In the genomic region with DNA sequence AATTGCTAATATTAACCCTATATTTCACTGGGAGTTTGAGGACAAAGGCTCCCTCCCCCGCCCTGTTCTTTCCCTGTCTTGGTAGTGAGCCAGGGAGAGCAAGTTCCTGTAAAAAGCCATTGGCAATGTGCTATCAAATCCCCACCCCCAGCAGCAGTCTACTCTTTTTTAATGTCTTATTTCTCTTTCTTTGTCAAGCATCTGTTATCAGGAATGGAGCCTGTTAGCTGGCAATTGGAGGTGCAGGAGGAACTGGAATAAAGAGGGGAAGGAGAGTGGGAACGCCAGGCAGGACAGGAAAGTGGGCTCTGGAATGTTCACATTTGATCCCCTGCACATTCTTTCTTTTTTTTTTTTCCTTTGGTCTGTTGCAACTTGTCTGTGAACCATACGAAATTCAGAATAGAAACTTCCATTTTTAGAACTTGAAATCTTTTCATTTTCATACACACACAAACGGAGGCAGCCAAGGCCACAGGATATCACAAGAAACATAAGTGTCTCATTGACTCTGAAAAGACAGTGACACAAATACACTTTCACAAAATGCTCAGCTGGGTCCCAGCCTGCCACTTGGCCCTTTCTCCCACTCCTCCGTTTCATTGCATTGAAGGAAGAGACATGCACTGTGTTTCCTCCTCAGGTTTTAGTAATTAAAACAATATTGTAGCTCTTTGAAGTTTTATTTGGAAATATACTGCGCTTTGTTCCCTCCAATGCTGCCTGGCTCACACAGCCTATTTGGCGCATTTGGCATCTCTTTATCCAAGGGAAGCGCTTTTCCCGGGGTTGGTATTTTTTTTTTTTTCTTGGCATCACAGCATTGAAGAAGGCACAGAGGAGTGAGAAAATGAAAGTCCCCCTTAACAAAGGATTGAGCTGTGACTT, we compare ENCODE assay signal across 8 cellular contexts.
DNase-seq lines count a peak whose midpoint lies in the region; ATAC-seq and TF ChIP-seq lines count a peak whose summit lies in the region.

No MANE protein-coding gene starts in this region.

- CTCF ChIA-PET in activated B cell treated with CpG ODN at 0.5 μM for 24 hours (lab: Charles Lee), result interaction anchor here (1.2 kb wide), 1 partner anchor 13 kb away, joined by 3 read pairs; no protein-coding TSS in a partner anchor

- TF ChIP-seq POLR2A in testis (IDR thresholded peaks at IDR 0.05) (no peak), spleen (IDR thresholded peaks at IDR 0.05) (no peak)

- H3K4me3 Mint-ChIP-seq in activated B cell treated with CpG ODN at 0.5 μM for 24 hours, result peak overlapping the region; percentile 29

- H3K9me3 Mint-ChIP-seq in activated B cell treated with CpG ODN at 0.5 μM for 24 hours, result no peaks in the 10 kb centered on the region

- H3K27me3 ChIP-seq in BE2C (no peaks in the 10 kb centered on the region), iPS-20b (ENCODE audit: insufficient read depth, low read length) (no peaks in the 10 kb centered on the region), testis (no peaks in the 10 kb centered on the region), spleen (replicated peaks in 1 of 7) (no peaks in the 10 kb centered on the region)

- POLR2A ChIA-PET in activated B cell treated with CpG ODN at 0.5 μM for 24 hours (lab: Charles Lee), result interaction anchor here (0.7 to 0.9 kb wide), 4 partner anchors 663 to 704 kb away, joined by 3 to 5 read pairs (median 4); no protein-coding TSS in a partner anchor

- peak overlapping the region; percentile 45; the same call in 1 of the 2 replicates for H3K9ac ChIP-seq in iPS-20b (ENCODE audit: low read depth, low read length)

- H3K27ac ChIP-seq in iPS-20b (ENCODE audit: low read length) (no peak overlapping the region), testis (peak overlapping the region; percentile 39 to 60), spleen (peak overlapping the region in 3 of 8 donors; percentile 0 to 35 (median 16))

- whole genome bisulfite sequencing in testis, 2 donors, result 10% methylated on average over 9 of the region's 9 CpGs
- WGBS in spleen, 5 donors, result 34 to 52% (median 45%) methylated on average over 9 of the region's 9 CpGs

- ATAC-seq in GM19467 (IDR thresholded peaks at IDR 0.05; ENCODE audit: unreplicated experiment) (peak; percentile 58), HG03469 (IDR thresholded peaks at IDR 0.05; ENCODE audit: unreplicated experiment) (peak; percentile 33), activated B cell treated with CpG ODN at 0.5 μM for 24 hours (ENCODE audit: low read depth) (no peak)

- H3K9me3 ChIP-seq in BE2C (no peaks in the 10 kb centered on the region), iPS-20b (ENCODE audit: insufficient read depth, low read depth, low read length) (no peaks in the 10 kb centered on the region), testis (no peaks in the 10 kb centered on the region), spleen (peaks cover 0 to 2% (median 0%) of the 10 kb centered on the region in 8 donors)

- TF ChIP-seq CTCF in BE2C (IDR thresholded peaks at IDR 0.05; ENCODE audit: low read depth, low read length) (no peak), activated B cell treated with CpG ODN at 0.5 μM for 24 hours (IDR thresholded peaks at IDR 0.05) (no peak), testis (IDR thresholded peaks at IDR 0.05) (no peak), spleen (IDR thresholded peaks at IDR 0.05 in 8 of 11, conservative IDR thresholded peaks at IDR 0.05 in 3 of 11) (no peak)

- no peaks in the 10 kb centered on the region for H3K36me3 ChIP-seq in BE2C
- no peaks in the 10 kb centered on the region for H3K36me3 ChIP-seq in iPS-20b (ENCODE audit: insufficient read depth, low read depth, low read length)
- H3K36me3 ChIP-seq in testis (ENCODE audit: low read depth, missing control alignments), result no peaks in the 10 kb centered on the region
- H3K36me3 ChIP-seq in spleen, result no peaks in the 10 kb centered on the region

- H3K4me3 ChIP-seq in BE2C (ENCODE audit: low read depth, low read length) (peak overlapping the region; percentile 4), iPS-20b (ENCODE audit: low read length) (peak overlapping the region; percentile 22; the same call in 1 of the 2 replicates), testis (peak overlapping the region in 1 of 2 donors; percentile 8), spleen (peak overlapping the region in 2 of 8 donors; percentile 33 to 49)

- intact Hi-C loops in activated B cell treated with CpG ODN at 0.5 μM for 24 hours (cut with micrococcal nuclease) (loop anchor here (2.0 to 10.0 kb wide), 3 partner anchors 663 to 887 kb away; no protein-coding TSS in a partner anchor), testis (cut with DNase I; ENCODE audit: low total_unique reads) (no loop called here), spleen (cut with DNase I; ENCODE audit: low total_unique reads) (no loop called here)

- peaks cover 39% of the 10 kb centered on the region for H3K4me1 ChIP-seq in BE2C
- H3K4me1 ChIP-seq in iPS-20b (ENCODE audit: insufficient read depth, low read length), result peaks cover 60% of the 10 kb centered on the region
- peaks cover 36% of the 10 kb centered on the region for H3K4me1 ChIP-seq in testis
- peaks cover 0 to 29% (median 16%) of the 10 kb centered on the region in 6 donors for H3K4me1 ChIP-seq in spleen

- H3K27me3 Mint-ChIP-seq in activated B cell treated with CpG ODN at 0.5 μM for 24 hours, result no peaks in the 10 kb centered on the region

- H3K36me3 Mint-ChIP-seq in activated B cell treated with CpG ODN at 0.5 μM for 24 hours (ENCODE audit: low read depth), result no peaks in the 10 kb centered on the region

- peaks cover 38% of the 10 kb centered on the region for H3K4me1 Mint-ChIP-seq in activated B cell treated with CpG ODN at 0.5 μM for 24 hours

- DNase-seq in BE2C (peak; percentile 79), activated B cell treated with CpG ODN at 0.5 μM for 24 hours (no peak), testis (peak; percentile 59), NCI-H510A (lab: John Stamatoyannopoulos, UW) (no peak), spleen (no peak)

- H3K27ac Mint-ChIP-seq in activated B cell treated with CpG ODN at 0.5 μM for 24 hours, result peak overlapping the region; percentile 42

Comparison
In these comparisons a context has a peak if more than half of its experiments do, and no peak if none do; other contexts are left out.
1. DNase-seq: peak in BE2C (single experiment) and testis (single experiment); none in activated B cell treated with CpG ODN at 0.5 μM for 24 hours (single experiment), NCI-H510A (single experiment) and spleen (single experiment).